9 cellular contexts compared by ENCODE assay signal in genomic region chr22:37419916-37420655, GRCh38. TPM values are rescaled to one million over a fixed set of nuclear protein-coding genes. Genes with fewer than 3 reads are reported as not detected.
A peak's percentile ranks its signal among the peaks of the same experiment; 100 is the strongest.
DNase-seq lines count a peak whose midpoint lies in the region; ATAC-seq and TF ChIP-seq lines count a peak whose summit lies in the region.
"Had no signal": no experiment of that assay in that cellular context is flagged by ENCODE, and none has a peak within 500 bp of the region (broad histone marks: within the 10 kb centered on the region; RNA-seq: fewer than 3 reads in every experiment).

No MANE protein-coding gene starts in this region.

- peaks cover 30% of the 10 kb centered on the region for H3K27me3 Mint-ChIP-seq in chondrocyte (ENCODE audit: low read depth)

- H3K36me3 Mint-ChIP-seq in chondrocyte (ENCODE audit: low read depth) = no peaks in the 10 kb centered on the region

- intact Hi-C loops in mucosa of descending colon (cut with DNase I, micrococcal nuclease) = loop anchor here in 1 of 2 donors (5.0 kb wide), 1 partner anchor 107 kb away; no protein-coding TSS in a partner anchor

- no peaks in the 10 kb centered on the region for H3K9me3 Mint-ChIP-seq in chondrocyte (ENCODE audit: low read depth)

- peaks cover 57% of the 10 kb centered on the region for H3K27me3 ChIP-seq in BE2C

- H3K9me3 ChIP-seq in BE2C = no peaks in the 10 kb centered on the region
- no peaks in the 10 kb centered on the region for H3K9me3 ChIP-seq in mucosa of descending colon

- H3K4me1 ChIP-seq in BE2C (no peaks in the 10 kb centered on the region), mucosa of descending colon (ENCODE audit: low read depth) (no peaks in the 10 kb centered on the region)

- peaks cover 11% of the 10 kb centered on the region for H3K4me1 Mint-ChIP-seq in chondrocyte (ENCODE audit: low read depth)

- peak; percentile 15 for ATAC-seq in mucosa of descending colon
- no peak for ATAC-seq in HG02623 (IDR thresholded peaks at IDR 0.05; ENCODE audit: unreplicated experiment)
- ATAC-seq in GM21423 (IDR thresholded peaks at IDR 0.05; ENCODE audit: unreplicated experiment) = no peak

- H3K27ac Mint-ChIP-seq in chondrocyte (ENCODE audit: unreplicated experiment) = no peak overlapping the region

- TF ChIP-seq CTCF in BE2C (IDR thresholded peaks at IDR 0.05; ENCODE audit: low read depth, low read length) (no peak), chondrocyte (IDR thresholded peaks at IDR 0.05) (no peak), mucosa of descending colon (IDR thresholded peaks at IDR 0.05) (no peak)

- DNase-seq in BE2C = no peak
- peak; percentile 34 for DNase-seq in NCI-H526 treated with DMSO at 0.1 percent for 48 hours (lab: John Stamatoyannopoulos, UW)
- no peak for DNase-seq in chondrocyte (ENCODE audit: low spot score)
- DNase-seq in mucosa of descending colon = no peak
- DNase-seq in foreskin melanocyte = no peak
- DNase-seq in pons (ENCODE audit: low spot score) = no peak
- DNase-seq: NCI-H2171 treated with DMSO at 0.1 percent for 48 hours had no signal

- no peaks in the 10 kb centered on the region for H3K36me3 ChIP-seq in BE2C
- no peaks in the 10 kb centered on the region for H3K36me3 ChIP-seq in mucosa of descending colon (ENCODE audit: low read depth)

- peak overlapping the region; percentile 16; the same call in 1 of the 2 replicates for H3K4me3 ChIP-seq in BE2C (ENCODE audit: low read depth, low read length)
- H3K4me3 ChIP-seq in mucosa of descending colon = no peak overlapping the region

- H3K4me3 Mint-ChIP-seq in chondrocyte (ENCODE audit: unreplicated experiment) = peak overlapping the region; percentile 81

RNA-seq across cellular contexts. Expression of gene ELFN2, which starts 7.2 kb away (rescaled TPM):
- 0.31 TPM for polyA plus RNA-seq in BE2C (2012; ENCODE audit: insufficient read depth, insufficient read length, low read depth)
- total RNA-seq in chondrocyte = 0.65 to 1.2 TPM (median 1.1 TPM) in 3 replicates
- total RNA-seq in mucosa of descending colon = under 1 TPM in 2 of 3 donors, not detected in 1; 0.35 to 0.54 TPM
